8 cellular contexts compared by ENCODE assay signal in genomic region chr3:32570426-32571191, GRCh38. TPM values are rescaled to one million over a fixed set of nuclear protein-coding genes. Genes with fewer than 3 reads are reported as not detected.
DNase-seq lines count a peak whose midpoint lies in the region; ATAC-seq and TF ChIP-seq lines count a peak whose summit lies in the region.

Gene DYNC1LI1 (minus strand): TSS chr3:32570858. CDS start chr3:32570770, 88 bp downstream.

- ATAC-seq in GM18499 (IDR thresholded peaks at IDR 0.05; ENCODE audit: insufficient read depth, unreplicated experiment) (peak; percentile 71), HG02938 (IDR thresholded peaks at IDR 0.05; ENCODE audit: unreplicated experiment) (peak; percentile 84), left cardiac atrium (peak; percentile 98), upper lobe of left lung (ENCODE audit: low FRiP score in 2 of 2) (peak; percentile 99)

- TF ChIP-seq POLR2A in upper lobe of left lung (IDR thresholded peaks at IDR 0.05) = peak in 3 of 4 donors; percentile 65 to 79 (median 76)

- peak within 1 kb of the TSS; percentile 85 for H3K27ac Mint-ChIP-seq in T-helper 1 cell treated with Interleukin-12 subunit alpha and Interleukin-12 subunit beta and Interleukin-4 antibody, amounts not matched to agents 30 μg/mL and 1 μg/mL, for 36 hours

- DNase-seq in NCI-H1694 treated with DMSO at 0.1 percent for 48 hours (lab: John Stamatoyannopoulos, UW) = peak; percentile 48
- peak; percentile 88 for DNase-seq in amniotic stem cell (lab: John Stamatoyannopoulos, UW)
- DNase-seq in left cardiac atrium = peak; percentile 97
- DNase-seq in posterior vena cava (ENCODE audit: low spot score) = peak; percentile 99
- DNase-seq in upper lobe of left lung = peak; percentile 97 to 100

- H3K27me3 Mint-ChIP-seq in T-helper 1 cell treated with Interleukin-12 subunit alpha and Interleukin-12 subunit beta and Interleukin-4 antibody, amounts not matched to agents 30 μg/mL and 1 μg/mL, for 36 hours (ENCODE audit: low read depth) = no peaks in the 10 kb centered on the region

- H3K9me3 Mint-ChIP-seq in T-helper 1 cell treated with Interleukin-12 subunit alpha and Interleukin-12 subunit beta and Interleukin-4 antibody, amounts not matched to agents 30 μg/mL and 1 μg/mL, for 36 hours = no peaks in the 10 kb centered on the region

- peak within 1 kb of the TSS; percentile 88 for H3K4me3 Mint-ChIP-seq in T-helper 1 cell treated with Interleukin-12 subunit alpha and Interleukin-12 subunit beta and Interleukin-4 antibody, amounts not matched to agents 30 μg/mL and 1 μg/mL, for 36 hours

- peaks cover 4% of the 10 kb centered on the region for H3K36me3 Mint-ChIP-seq in T-helper 1 cell treated with Interleukin-12 subunit alpha and Interleukin-12 subunit beta and Interleukin-4 antibody, amounts not matched to agents 30 μg/mL and 1 μg/mL, for 36 hours (ENCODE audit: low read depth)

- intact Hi-C loops in left cardiac atrium (cut with DNase I) = no loop called here
- intact Hi-C loops in posterior vena cava (cut with DNase I) = no loop called here

- H3K4me3 ChIP-seq in upper lobe of left lung = peak within 1 kb of the TSS; percentile 75 to 96 (median 78)

- H3K4me1 Mint-ChIP-seq in T-helper 1 cell treated with Interleukin-12 subunit alpha and Interleukin-12 subunit beta and Interleukin-4 antibody, amounts not matched to agents 30 μg/mL and 1 μg/mL, for 36 hours (ENCODE audit: low read depth) = peaks cover 19% of the 10 kb centered on the region

- H3K27ac ChIP-seq in upper lobe of left lung = peak within 1 kb of the TSS; percentile 97 to 100 (median 98)

- peaks cover 19 to 28% (median 24%) of the 10 kb centered on the region in 4 donors for H3K4me1 ChIP-seq in upper lobe of left lung

- peaks cover 0 to 9% (median 2%) of the 10 kb centered on the region in 4 donors for H3K36me3 ChIP-seq in upper lobe of left lung

- no peaks in the 10 kb centered on the region for H3K9me3 ChIP-seq in upper lobe of left lung

- no peaks in the 10 kb centered on the region for H3K27me3 ChIP-seq in upper lobe of left lung

- TF ChIP-seq EP300 in upper lobe of left lung (IDR thresholded peaks at IDR 0.05) = peak in 1 of 4 donors; percentile 37

- 0 to 1% methylated on average over 14 to 41 of the region's 88 CpGs for WGBS in upper lobe of left lung, 2 donors

- peak in 4 of 6 experiments; percentile 4 to 36 (median 8) for TF ChIP-seq CTCF in upper lobe of left lung (IDR thresholded peaks at IDR 0.05)

RNA-seq across cellular contexts. Expression of gene DYNC1LI1, which starts in this region (rescaled TPM):
- total RNA-seq in left cardiac atrium (10 to 100 TPM; 34.3 to 38.4 TPM), posterior vena cava (10 to 100 TPM; 33.5 to 42.4 TPM), upper lobe of left lung (10 to 100 TPM; 16.8 to 42.0 (median 33.8) TPM)

Comparison
In these comparisons a context has a peak if more than half of its experiments do, and no peak if none do; other contexts are left out.
1. Peak in every context shown above with its lines: DNase-seq, ATAC-seq, H3K4me3 ChIP-seq and H3K27ac ChIP-seq.
2. DNase-seq: peak in every context shown above with its lines; median percentile 99 in posterior vena cava; 98 in upper lobe of left lung; 97 in left cardiac atrium; 88 in amniotic stem cell; 48 in NCI-H1694 treated with DMSO at 0.1 percent for 48 hours.